Comparison of ENCODE assay signal across 9 cellular contexts in the genomic region with DNA sequence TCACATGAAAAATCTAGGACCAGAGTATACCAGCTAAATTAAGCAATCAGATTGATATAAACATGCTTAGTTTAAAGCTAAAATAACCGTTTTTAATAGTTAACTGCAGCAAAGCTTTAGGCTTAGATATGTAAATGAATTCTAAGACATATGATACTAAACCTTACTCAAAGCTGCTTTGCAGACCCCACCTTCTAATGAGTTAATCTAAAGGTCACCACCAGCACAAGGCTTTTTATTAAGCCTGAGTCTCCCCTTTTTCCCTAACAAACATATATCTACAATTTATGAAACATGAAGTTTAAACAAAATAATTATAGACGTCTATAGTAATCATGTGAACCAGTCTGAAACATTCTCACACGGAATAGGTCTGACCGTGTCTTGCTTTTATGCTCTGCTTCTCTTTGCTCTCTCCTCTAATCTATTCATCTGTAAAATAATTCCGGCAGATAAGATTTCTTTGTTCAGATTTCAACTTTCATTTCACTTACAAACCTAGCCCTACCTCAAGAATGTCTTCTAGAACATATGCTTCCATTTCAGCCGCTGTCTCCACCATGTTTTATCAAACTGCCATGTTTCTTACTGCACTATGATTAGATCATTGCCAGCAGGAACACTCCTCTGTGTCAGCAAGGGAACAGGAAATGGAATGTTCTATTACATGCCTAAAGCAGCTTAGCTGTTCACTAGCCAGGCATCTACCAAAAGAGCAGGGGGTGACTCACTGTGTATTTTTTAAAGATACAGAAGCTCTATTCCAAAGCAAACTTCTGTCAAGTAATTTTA. TPM values are rescaled to one million over a fixed set of nuclear protein-coding genes. Genes with fewer than 3 reads are reported as not detected.
DNase-seq lines count a peak whose midpoint lies in the region; ATAC-seq, FAIRE-seq and TF ChIP-seq lines count a peak whose summit lies in the region.
"Had no signal": no experiment of that assay in that cellular context is flagged by ENCODE, and none has a peak within 500 bp of the region (broad histone marks: within the 10 kb centered on the region; RNA-seq: fewer than 3 reads in every experiment).

No MANE protein-coding gene starts in this region.

- ATAC-seq in HG02943 (IDR thresholded peaks at IDR 0.05; ENCODE audit: low read depth, unreplicated experiment) = peak; percentile 94
- peak; percentile 99 for ATAC-seq in central memory CD8-positive, alpha-beta T cell (replicated peaks; ENCODE audit: extremely low read depth, poor library complexity, severe bottlenecking)

- CTCF ChIA-PET in AG04450 (lab: Charles Lee) = interaction anchor here (0.6 to 1.3 kb wide), 2 partner anchors 35 to 114 kb away, joined by 3 to 7 read pairs; no protein-coding TSS in a partner anchor

- DNase-seq in AG04450 (ENCODE audit: low read depth, low spot score) (peak; percentile 81), GM18507 (ENCODE audit: extremely low spot score, insufficient read length, low read depth) (peak; percentile 14), NCI-H146 treated with DMSO at 0.1 percent for 48 hours (lab: John Stamatoyannopoulos, UW; ENCODE audit: unreplicated experiment) (peak; percentile 79), kidney glomerular epithelial cell (lab: John Stamatoyannopoulos, UW) (peak; percentile 86)
- DNase-seq in T-helper 2 cell treated with Interferon-gamma antibody and Interleukin-4, amounts not matched to agents 5 μg/mL and 100 μg/mL, for 36 hours (ENCODE audit: low spot score) = peak; percentile 62
- DNase-seq in central memory CD8-positive, alpha-beta T cell (ENCODE audit: low spot score in 2 of 2) = peak in 1 of 2 donors; percentile 42
- DNase-seq in stimulated activated CD4-positive, alpha-beta T cell treated with anti-CD3 and anti-CD28 coated beads, Interleukin-2, amount 100 ng/mL, for 48 hours = peak; percentile 19 to 20

- FAIRE-seq in GM18507 (lab: Jason Lieb, UNC) = peak; percentile 91

- no peaks in the 10 kb centered on the region for H3K9me3 Mint-ChIP-seq in T-helper 2 cell treated with Interferon-gamma antibody and Interleukin-4, amounts not matched to agents 5 μg/mL and 100 μg/mL, for 36 hours
- no peaks in the 10 kb centered on the region for H3K9me3 Mint-ChIP-seq in central memory CD8-positive, alpha-beta T cell
- H3K9me3 Mint-ChIP-seq: T-helper 1 cell treated with Interleukin-12 subunit alpha and Interleukin-12 subunit beta and Interleukin-4 antibody, amounts not matched to agents 30 μg/mL and 1 μg/mL, for 36 hours had no signal

- H3K9me3 ChIP-seq in AG04450 (ENCODE audit: control insufficient read depth, insufficient read depth, low read length) = no peaks in the 10 kb centered on the region

- peak overlapping the region; percentile 58 for H3K4me3 ChIP-seq in AG04450 (ENCODE audit: low read depth, low read length)

- TF ChIP-seq CTCF in AG04450 (IDR thresholded peaks at IDR 0.05; ENCODE audit: low read depth, low read length) = no peak

- H3K27ac Mint-ChIP-seq in T-helper 2 cell treated with Interferon-gamma antibody and Interleukin-4, amounts not matched to agents 5 μg/mL and 100 μg/mL, for 36 hours = no peak overlapping the region
- H3K27ac Mint-ChIP-seq in central memory CD8-positive, alpha-beta T cell (ENCODE audit: low read depth) = no peak overlapping the region

- peak overlapping the region; percentile 53 for H3K27ac ChIP-seq in AG04450 (ENCODE audit: low read depth, low read length)

- peaks cover 22% of the 10 kb centered on the region for H3K4me1 Mint-ChIP-seq in T-helper 2 cell treated with Interferon-gamma antibody and Interleukin-4, amounts not matched to agents 5 μg/mL and 100 μg/mL, for 36 hours (ENCODE audit: low read depth)
- H3K4me1 Mint-ChIP-seq in central memory CD8-positive, alpha-beta T cell = peaks cover 34% of the 10 kb centered on the region

- peaks cover 5% of the 10 kb centered on the region for H3K36me3 Mint-ChIP-seq in T-helper 2 cell treated with Interferon-gamma antibody and Interleukin-4, amounts not matched to agents 5 μg/mL and 100 μg/mL, for 36 hours (ENCODE audit: low read depth)
- peaks cover 6% of the 10 kb centered on the region for H3K36me3 Mint-ChIP-seq in central memory CD8-positive, alpha-beta T cell (ENCODE audit: insufficient read depth)

- no peaks in the 10 kb centered on the region for H3K27me3 ChIP-seq in AG04450 (ENCODE audit: control insufficient read depth, insufficient read depth, low read length)

- no peak overlapping the region for H3K4me3 Mint-ChIP-seq in T-helper 2 cell treated with Interferon-gamma antibody and Interleukin-4, amounts not matched to agents 5 μg/mL and 100 μg/mL, for 36 hours
- no peak overlapping the region for H3K4me3 Mint-ChIP-seq in central memory CD8-positive, alpha-beta T cell

- no peaks in the 10 kb centered on the region for H3K27me3 Mint-ChIP-seq in T-helper 2 cell treated with Interferon-gamma antibody and Interleukin-4, amounts not matched to agents 5 μg/mL and 100 μg/mL, for 36 hours (ENCODE audit: low read depth)
- no peaks in the 10 kb centered on the region for H3K27me3 Mint-ChIP-seq in central memory CD8-positive, alpha-beta T cell

- POLR2A ChIA-PET in AG04450 (lab: Yijun Ruan, JAX) = interaction anchor here (0.5 to 1.5 kb wide), 3 partner anchors 33 to 39 kb away, joined by 3 to 9 read pairs (median 5); a partner anchor contains a TSS

RNA-seq across cellular contexts. Expression of a gene that starts 35.9 kb away (rescaled TPM):
- polyA plus RNA-seq in AG04450 (2011; rRNA removed) = 58.2 and 71.1 TPM in 2 replicates
- polyA minus RNA-seq in AG04450 (2011; rRNA and poly(A)+ RNA removed) = 114 and 146 TPM in 2 replicates
